8 cellular contexts compared by ENCODE assay signal in genomic region chr18:26458526-26459232, GRCh38.
DNase-seq lines count a peak whose midpoint lies in the region; ATAC-seq and TF ChIP-seq lines count a peak whose summit lies in the region.

No MANE protein-coding gene starts in this region.

- ATAC-seq in GM21576 (IDR thresholded peaks at IDR 0.05; ENCODE audit: unreplicated experiment) (peak; percentile 46), sciatic nerve (no peak)

- DNase-seq in GM13976 (ENCODE audit: low spot score) (peak; percentile 74), LHCN-M2 (ENCODE audit: low read depth) (peak; percentile 59), caudate nucleus (lab: John Stamatoyannopoulos, UW) (peak in 3 of 61 donors; percentile 21 to 52 (median 46)), sciatic nerve (ENCODE audit: low spot score) (no peak), HuH-7.5 (ENCODE audit: low spot score) (no peak), NCI-H526 treated with DMSO at 0.1 percent for 48 hours (lab: John Stamatoyannopoulos, UW) (no peak)
- DNase-seq in central memory CD4-positive, alpha-beta T cell = no peak

- in situ Hi-C loops in GM13976 (cut with MboI; ENCODE audit: low sequenced_read_pairs, unreplicated experiment) = no loop called here

- intact Hi-C loops in sciatic nerve (cut with DNase I) = no loop called here

- TF ChIP-seq CTCF in GM13976 (IDR thresholded peaks at IDR 0.05; ENCODE audit: borderline replicate concordance, control extremely low read depth, extremely low read depth, insufficient read depth, missing control alignments) = no peak

- peak overlapping the region; percentile 77 for H3K27ac ChIP-seq in caudate nucleus (ENCODE audit: low read depth, low read length)

Comparison
In these comparisons a context has a peak if more than half of its experiments do, and no peak if none do; other contexts are left out.
1. DNase-seq: peak in GM13976 (single experiment) and LHCN-M2 (single experiment); none in sciatic nerve (single experiment), HuH-7.5 (single experiment), NCI-H526 treated with DMSO at 0.1 percent for 48 hours (single experiment) and central memory CD4-positive, alpha-beta T cell (single experiment).